19 cellular contexts compared by ENCODE assay signal in genomic region chr16:66719246-66719645, GRCh38. TPM values are rescaled to one million over a fixed set of nuclear protein-coding genes. Genes with fewer than 3 reads are reported as not detected.
DNase-seq lines count a peak whose midpoint lies in the region; ATAC-seq, FAIRE-seq and TF ChIP-seq lines count a peak whose summit lies in the region.
"Had no signal": no experiment of that assay in that cellular context is flagged by ENCODE, and none has a peak within 500 bp of the region (broad histone marks: within the 10 kb centered on the region; RNA-seq: fewer than 3 reads in every experiment).

No MANE protein-coding gene starts in this region.

- no peak overlapping the region for H3K9ac ChIP-seq in keratinocyte (ENCODE audit: control insufficient read depth, extremely low read depth, insufficient read depth, low read length)
- H3K9ac ChIP-seq: BLaER1 had no signal

- DNase-seq in A549 (ENCODE audit: low read depth in 1 of 2, low spot score in 1 of 2) (no peak), RWPE2 (ENCODE audit: low spot score) (no peak), keratinocyte (ENCODE audit: low read depth, low spot score) (no peak), NCI-H345 treated with DMSO at 0.1 percent for 48 hours (lab: John Stamatoyannopoulos, UW; ENCODE audit: unreplicated experiment) (no peak), D721Med (ENCODE audit: insufficient read length, low spot score) (no peak)
- DNase-seq: 8988T; BE2C; C1 segment of cervical spinal cord; CD4-positive, alpha-beta memory T cell; CD4-positive, CD25-positive, alpha-beta regulatory T cell; CD8-positive, alpha-beta memory T cell; COR-L47; DMS79 treated with DMSO at 0.1 percent for 48 hours; GDM1 had no signal

- H3K4me1 ChIP-seq in A549 (no peaks in the 10 kb centered on the region), RWPE2 (ENCODE audit: insufficient read depth, poor library complexity, severe bottlenecking) (peaks cover 19% of the 10 kb centered on the region), keratinocyte (ENCODE audit: control insufficient read depth, extremely low read depth, insufficient read depth, low read length) (peaks cover 30% of the 10 kb centered on the region)

- H2AFZ ChIP-seq in keratinocyte (ENCODE audit: control insufficient read depth, low read length) = no peak overlapping the region

- no peaks in the 10 kb centered on the region for H3K79me2 ChIP-seq in keratinocyte (ENCODE audit: control insufficient read depth, insufficient read depth, low read length)

- FAIRE-seq in A549 (lab: Jason Lieb, UNC) (peak; percentile 70), keratinocyte (lab: Jason Lieb, UNC) (peak; percentile 44), D721Med (lab: Jason Lieb, UNC) (no peak)
- FAIRE-seq: A204.1, GM12878, GM12892, GM18507 had no signal

- POLR2A ChIA-PET in A549 (lab: Yijun Ruan, JAX) = no interaction called here

- H3K9me1 ChIP-seq in keratinocyte (ENCODE audit: control insufficient read depth, extremely low read depth, insufficient read depth, low read length) = peaks cover 3% of the 10 kb centered on the region

- H3K27ac ChIP-seq in A549 (no peak overlapping the region), RWPE2 (ENCODE audit: poor library complexity, severe bottlenecking) (peak overlapping the region; percentile 18), keratinocyte (ENCODE audit: control insufficient read depth, insufficient read depth, low read length) (no peak overlapping the region)
- H3K27ac ChIP-seq: BLaER1 had no signal

- H3K36me3 ChIP-seq in RWPE2 (ENCODE audit: low read depth) = peaks cover 55% of the 10 kb centered on the region
- H3K36me3 ChIP-seq in keratinocyte (ENCODE audit: control insufficient read depth in 2 of 2, extremely low read depth in 1 of 2, insufficient read depth in 2 of 2, low read length in 2 of 2) = peaks cover 9 to 12% of the 10 kb centered on the region in 2 experiments

- TF ChIP-seq CTCF in A549 (IDR thresholded peaks at IDR 0.05) = no peak
- no peak for TF ChIP-seq CTCF in RWPE2 (IDR thresholded peaks at IDR 0.05; ENCODE audit: poor library complexity, severe bottlenecking)
- TF ChIP-seq CTCF in keratinocyte (optimal IDR thresholded peaks at IDR 0.05 in 1 of 3, IDR thresholded peaks at IDR 0.05 in 1 of 3, conservative IDR thresholded peaks at IDR 0.05 in 1 of 3; ENCODE audit: extremely low read depth in 1 of 3, insufficient read depth in 2 of 3, low read length in 3 of 3) = no peak
- TF ChIP-seq CTCF in D721Med (IDR thresholded peaks at IDR 0.05; ENCODE audit: insufficient read depth, missing control alignments) = no peak

- H3K27me3 ChIP-seq in RWPE2 (ENCODE audit: insufficient read depth, poor library complexity, severe bottlenecking) = no peaks in the 10 kb centered on the region
- H3K27me3 ChIP-seq in keratinocyte (ENCODE audit: control insufficient read depth, extremely low read depth, insufficient read depth, low read length) = no peaks in the 10 kb centered on the region
- H3K27me3 ChIP-seq: BE2C, BLaER1 had no signal

- H3K4me3 ChIP-seq in A549 = no peak overlapping the region
- H3K4me3 ChIP-seq in RWPE2 (ENCODE audit: severe bottlenecking) = no peak overlapping the region
- no peak overlapping the region for H3K4me3 ChIP-seq in keratinocyte (ENCODE audit: control insufficient read depth in 2 of 3, extremely low read depth in 1 of 3, insufficient read depth in 2 of 3, low read depth in 1 of 3, low read length in 3 of 3)
- H3K4me3 ChIP-seq: BLaER1, GM12878 had no signal

- no peaks in the 10 kb centered on the region for H4K20me1 ChIP-seq in keratinocyte (ENCODE audit: control insufficient read depth, extremely low read depth, insufficient read depth, low read length)
- H4K20me1 ChIP-seq: BLaER1 had no signal

- TF ChIP-seq POLR2A in A549 (IDR thresholded peaks at IDR 0.05; ENCODE audit: low read length) = no peak

- WGBS in A549 (ENCODE audit: missing lambda C conversion rate) = 91% methylated on average over 4 of the region's 4 CpGs

- no peak overlapping the region for H3K4me2 ChIP-seq in A549
- no peak overlapping the region for H3K4me2 ChIP-seq in keratinocyte (ENCODE audit: control insufficient read depth, extremely low read depth, insufficient read depth, low read depth, low read length)
- H3K4me2 ChIP-seq: BLaER1 had no signal

- dilution Hi-C loops in keratinocyte (cut with MboI; ENCODE audit: extremely low pct_ligation_motif_present, low sequenced_read_pairs) = no loop called here

- no peak for TF ChIP-seq EP300 in A549 (IDR thresholded peaks at IDR 0.05)

- CTCF ChIA-PET in A549 (lab: Yijun Ruan, JAX) = interaction anchor here (2.0 kb wide), 1 partner anchor 57 kb away, joined by 4 read pairs; no protein-coding TSS in a partner anchor

- no peak for ATAC-seq in A549
- ATAC-seq in RWPE2 (ENCODE audit: low read depth) = no peak
- ATAC-seq: GM12878 had no signal

- H3K9me3 ChIP-seq in A549 (no peaks in the 10 kb centered on the region), RWPE2 (ENCODE audit: severe bottlenecking) (no peaks in the 10 kb centered on the region), keratinocyte (ENCODE audit: control insufficient read depth, low read depth, low read length) (no peaks in the 10 kb centered on the region)
- H3K9me3 ChIP-seq: BE2C, BLaER1 had no signal

- no peak for TF ChIP-seq RAD21 in A549 (conservative IDR thresholded peaks at IDR 0.05 in 1 of 2, IDR thresholded peaks at IDR 0.05 in 1 of 2)

TF ChIP-seq in A549, 52 proteins besides CTCF, POLR2A, EP300 and RAD21:
- TF ChIP-seq ZSCAN20 (CRISPR knock-in tag; IDR thresholded peaks at IDR 0.05) (no peak), RARB (CRISPR knock-in tag; IDR thresholded peaks at IDR 0.05) (no peak), NR3C1 (IDR thresholded peaks at IDR 0.05) (no peak), HES2 (IDR thresholded peaks at IDR 0.05) (no peak), KDM1A (IDR thresholded peaks at IDR 0.05; ENCODE audit: low read depth) (no peak), ZC3H11A (IDR thresholded peaks at IDR 0.05) (no peak), CHD4 (IDR thresholded peaks at IDR 0.05; ENCODE audit: borderline replicate concordance) (no peak), FOXS1 (CRISPR knock-in tag; IDR thresholded peaks at IDR 0.05) (no peak), ZNF302 (CRISPR knock-in tag; IDR thresholded peaks at IDR 0.05) (no peak), PBX3 (IDR thresholded peaks at IDR 0.05) (no peak)

RNA-seq across cellular contexts. Expression of gene CMTM4, which starts 22.7 kb away (rescaled TPM):
- polyA plus RNA-seq in A549 (2011; rRNA removed) (58.6 and 61.6 TPM in 2 replicates), A549 (2017; fragmentation: RNase III; extraction: RNeasy Plus Mini Kit Qiagen cat#74134 plus additional on column Dnase treatment) (22.9 to 25.9 TPM (median 24.8 TPM) in 3 replicates), keratinocyte (18.0 to 25.1 TPM (median 23.1 TPM) in 3 replicates)
- 18.3 and 23.1 TPM in 2 replicates for polyA plus RNA-seq in A549 (2012; cell fraction: cytosol; rRNA removed)
- polyA plus RNA-seq in A549 (2012; cell fraction: nucleus; rRNA removed) = 18.4 and 26.4 TPM in 2 replicates
- polyA minus RNA-seq in A549 (2011; rRNA and poly(A)+ RNA removed) = 75.1 and 83.9 TPM in 2 replicates
- 4.4 TPM for polyA plus RNA-seq in keratinocyte (2011; ENCODE audit: low read depth)
- 18.2 and 22.7 TPM in 2 replicates for polyA plus RNA-seq in keratinocyte (2011; cell fraction: cytosol; rRNA removed)
- 43.4 and 45.6 TPM in 2 replicates for polyA plus RNA-seq in keratinocyte (2011; cell fraction: nucleus; rRNA removed)
- 14.5 and 15.8 TPM in 2 replicates for polyA plus RNA-seq in keratinocyte (2012; ENCODE audit: low replicate concordance)
- polyA minus RNA-seq in keratinocyte = 30.8 to 60.5 TPM (median 46.1 TPM) in 3 replicates
- 37.2 TPM for polyA minus RNA-seq in keratinocyte (2011; cell fraction: cytosol; rRNA and poly(A)+ RNA removed)
- polyA minus RNA-seq in keratinocyte (2011; cell fraction: nucleus; rRNA and poly(A)+ RNA removed) = 41.9 and 58.3 TPM in 2 replicates

RNA-seq across cellular contexts. Expression of gene DYNC1LI2, which starts 32.2 kb away (rescaled TPM):
- 112 and 128 TPM in 2 replicates for polyA plus RNA-seq in A549 (2011; rRNA removed)
- 31.5 and 34.1 TPM in 2 replicates for polyA plus RNA-seq in A549 (2012; cell fraction: cytosol; rRNA removed)
- polyA plus RNA-seq in A549 (2012; cell fraction: nucleus; rRNA removed) = 88.8 and 137 TPM in 2 replicates
- polyA plus RNA-seq in A549 (2017; fragmentation: RNase III; extraction: RNeasy Plus Mini Kit Qiagen cat#74134 plus additional on column Dnase treatment) = 93.5 to 107 TPM (median 96.5 TPM) in 3 replicates
- 65.1 and 72.7 TPM in 2 replicates for polyA minus RNA-seq in A549 (2011; rRNA and poly(A)+ RNA removed)
- 53.0 to 66.0 TPM (median 55.5 TPM) in 3 replicates for polyA plus RNA-seq in keratinocyte
- 71.3 TPM for polyA plus RNA-seq in keratinocyte (2011; ENCODE audit: low read depth)
- polyA plus RNA-seq in keratinocyte (2011; cell fraction: cytosol; rRNA removed) = 35.4 and 41.7 TPM in 2 replicates
- 174 and 181 TPM in 2 replicates for polyA plus RNA-seq in keratinocyte (2011; cell fraction: nucleus; rRNA removed)
- polyA plus RNA-seq in keratinocyte (2012; ENCODE audit: low replicate concordance) = 42.9 and 54.0 TPM in 2 replicates
- 48.4 to 57.2 TPM (median 49.2 TPM) in 3 replicates for polyA minus RNA-seq in keratinocyte
- 29.9 TPM for polyA minus RNA-seq in keratinocyte (2011; cell fraction: cytosol; rRNA and poly(A)+ RNA removed)
- 41.9 and 92.7 TPM in 2 replicates for polyA minus RNA-seq in keratinocyte (2011; cell fraction: nucleus; rRNA and poly(A)+ RNA removed)
